13 cellular contexts compared by ENCODE assay signal in the genomic region with DNA sequence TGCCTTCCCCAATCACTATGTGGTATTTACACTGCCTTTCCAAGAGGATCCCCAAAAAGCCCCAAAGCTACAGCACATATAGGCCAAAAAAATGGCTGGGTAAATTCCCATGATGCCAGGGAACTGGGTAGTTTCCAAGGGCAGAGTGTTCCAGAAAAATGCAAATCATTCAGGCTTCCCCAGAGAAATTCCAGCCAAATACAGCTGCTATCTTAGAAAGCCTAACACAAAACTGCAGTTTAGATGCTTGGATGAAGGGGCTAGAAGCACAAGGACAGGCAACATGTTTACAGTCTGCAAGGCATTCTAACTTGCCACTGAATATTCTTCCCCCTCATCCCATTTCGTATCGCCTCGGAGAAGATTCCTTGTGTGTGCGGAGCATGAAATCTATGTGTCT. TPM values are rescaled to one million over a fixed set of nuclear protein-coding genes. Genes with fewer than 3 reads are reported as not detected.
DNase-seq lines count a peak whose midpoint lies in the region; ATAC-seq, FAIRE-seq and TF ChIP-seq lines count a peak whose summit lies in the region.
"Had no signal": no experiment of that assay in that cellular context is flagged by ENCODE, and none has a peak within 500 bp of the region (broad histone marks: within the 10 kb centered on the region; RNA-seq: fewer than 3 reads in every experiment).

No MANE protein-coding gene starts in this region.

- FAIRE-seq in HepG2 (lab: Jason Lieb, UNC) = no peak
- FAIRE-seq: islet of Langerhans had no signal

- TF ChIP-seq POLR2A in HepG2 (IDR thresholded peaks at IDR 0.05; ENCODE audit: insufficient read depth in 1 of 2, low read depth in 2 of 2, low read length in 2 of 2) (no peak), right lobe of liver (IDR thresholded peaks at IDR 0.05) (no peak), vagina (IDR thresholded peaks at IDR 0.05) (no peak)

- intact Hi-C loops in HepG2 (cut with micrococcal nuclease; ENCODE audit: unreplicated experiment) (loop anchor here (5.0 kb wide), 3 partner anchors 38 to 258 kb away; no protein-coding TSS in a partner anchor), right lobe of liver (cut with DNase I) (loop anchor here (10.0 kb wide), 2 partner anchors 105 to 175 kb away; no protein-coding TSS in a partner anchor), vagina (cut with DNase I) (loop anchor here (10.0 kb wide), 3 partner anchors 225 to 585 kb away; no protein-coding TSS in a partner anchor), A673 (cut with micrococcal nuclease; ENCODE audit: unreplicated experiment) (no loop called here)
- intact Hi-C loops in activated T-helper 1 cell treated with anti-CD3 and anti-CD28 coated beads, Interleukin-12 subunit alpha, Interleukin-12 subunit beta, Interleukin-2, Interleukin-4 antibody, amounts not matched to agents 30 ng/mL and 10 ng/mL and 1 ng/mL, durations not matched to agents 14 hours and 24 hours and 36 hours (cut with micrococcal nuclease) = loop anchor here (5.0 kb wide), 4 partner anchors 88 to 513 kb away; partner anchors contain the start of gene ELF1

- H3K79me2 ChIP-seq in HepG2 (ENCODE audit: insufficient read depth, low read length) = peaks cover 97% of the 10 kb centered on the region

- H3K4me3 ChIP-seq in HepG2 (replicated peaks in 1 of 3; ENCODE audit: insufficient read depth in 1 of 3, low read depth in 2 of 3, low read length in 3 of 3) = no peak overlapping the region
- no peak overlapping the region for H3K4me3 ChIP-seq in right lobe of liver
- no peak overlapping the region for H3K4me3 ChIP-seq in vagina
- H3K4me3 ChIP-seq in A673 (ENCODE audit: low read depth, low read length, poor library complexity, severe bottlenecking) = no peak overlapping the region
- H3K4me3 ChIP-seq: colonic mucosa had no signal

- peak overlapping the region; percentile 13; the same call in 1 of the 2 replicates for H3K4me2 ChIP-seq in HepG2 (ENCODE audit: low read depth, low read length)

- H3K4me3 Mint-ChIP-seq in activated T-helper 1 cell treated with anti-CD3 and anti-CD28 coated beads, Interleukin-12 subunit alpha, Interleukin-12 subunit beta, Interleukin-2, Interleukin-4 antibody, amounts not matched to agents 30 ng/mL and 10 ng/mL and 1 ng/mL, durations not matched to agents 14 hours and 24 hours and 36 hours = peak overlapping the region; percentile 26
- H3K4me3 Mint-ChIP-seq in memory B cell = no peak overlapping the region

- H3K9me3 Mint-ChIP-seq in activated T-helper 1 cell treated with anti-CD3 and anti-CD28 coated beads, Interleukin-12 subunit alpha, Interleukin-12 subunit beta, Interleukin-2, Interleukin-4 antibody, amounts not matched to agents 30 ng/mL and 10 ng/mL and 1 ng/mL, durations not matched to agents 14 hours and 24 hours and 36 hours = peaks cover 6% of the 10 kb centered on the region
- H3K9me3 Mint-ChIP-seq in memory B cell = no peaks in the 10 kb centered on the region

- no peaks in the 10 kb centered on the region; a peak in 1 of 5 replicates for H3K27me3 ChIP-seq in HepG2 (ENCODE audit: control insufficient read depth in 1 of 2, insufficient read depth in 2 of 2, low read length in 2 of 2)
- no peaks in the 10 kb centered on the region for H3K27me3 ChIP-seq in right lobe of liver
- H3K27me3 ChIP-seq in vagina = no peaks in the 10 kb centered on the region
- H3K27me3 ChIP-seq in A673 (replicated peaks; ENCODE audit: insufficient read depth, low read depth, low read length, poor library complexity) = no peaks in the 10 kb centered on the region
- H3K27me3 ChIP-seq: colonic mucosa had no signal

- TF ChIP-seq CTCF in HepG2 (CRISPR knock-in tag; IDR thresholded peaks at IDR 0.05) = no peak
- no peak for TF ChIP-seq CTCF in right lobe of liver (IDR thresholded peaks at IDR 0.05)
- no peak for TF ChIP-seq CTCF in vagina (IDR thresholded peaks at IDR 0.05)
- TF ChIP-seq CTCF in A673 (conservative IDR thresholded peaks at IDR 0.05; ENCODE audit: low read depth, low read length) = no peak
- TF ChIP-seq CTCF in RWPE1 (conservative IDR thresholded peaks at IDR 0.05; ENCODE audit: low read depth) = no peak

- CTCF ChIA-PET in HepG2 (lab: Yijun Ruan, JAX; ENCODE audit: low intra/inter-chr PET ratio, low total read pairs) = no interaction called here
- CTCF ChIA-PET in A673 (lab: Charles Lee) = no interaction called here
- CTCF ChIA-PET in RWPE1 (lab: Yijun Ruan, JAX) = no interaction called here

- peak overlapping the region; percentile 8 for H3K27ac Mint-ChIP-seq in activated T-helper 1 cell treated with anti-CD3 and anti-CD28 coated beads, Interleukin-12 subunit alpha, Interleukin-12 subunit beta, Interleukin-2, Interleukin-4 antibody, amounts not matched to agents 30 ng/mL and 10 ng/mL and 1 ng/mL, durations not matched to agents 14 hours and 24 hours and 36 hours
- H3K27ac Mint-ChIP-seq in memory B cell = peak overlapping the region; percentile 38

- no peak for DNase-seq in HepG2 (ENCODE audit: low spot score)
- DNase-seq in right lobe of liver = no peak
- DNase-seq in activated T-helper 1 cell treated with anti-CD3 and anti-CD28 coated beads, Interleukin-12 subunit alpha, Interleukin-12 subunit beta, Interleukin-2, Interleukin-4 antibody, amounts not matched to agents 30 ng/mL and 10 ng/mL and 1 ng/mL, durations not matched to agents 14 hours and 24 hours and 36 hours (ENCODE audit: low spot score) = no peak
- no peak for DNase-seq in memory B cell (ENCODE audit: low spot score in 2 of 2)
- DNase-seq in vagina (ENCODE audit: extremely low spot score in 2 of 2) = no peak
- DNase-seq in A673 (ENCODE audit: low spot score) = no peak
- no peak for DNase-seq in stimulated activated CD4-positive, alpha-beta T cell treated with anti-CD3 and anti-CD28 coated beads, Interleukin-4, amount 100 ng/mL, for 4 hours
- no peak for DNase-seq in RWPE1 (ENCODE audit: low spot score)
- DNase-seq: activated gamma-delta T cell treated with Interleukin-2 at 50 U/mL for 16 hours, colonic mucosa, MM.1S, NCI-H446 treated with DMSO at 0.1 percent for 48 hours had no signal

- 98% methylated on average over 4 of the region's 4 CpGs for WGBS in HepG2 (ENCODE audit: low lambda C conversion rate)
- WGBS in right lobe of liver (ENCODE audit: insufficient coverage, low coverage, low lambda C conversion rate, missing lambda C conversion rate) = 93% methylated on average over 4 of the region's 4 CpGs

- H3K4me1 ChIP-seq in HepG2 (ENCODE audit: insufficient read depth, low read length) = peaks cover 59% of the 10 kb centered on the region
- H3K4me1 ChIP-seq in right lobe of liver = peaks cover 0 to 57% (median 17%) of the 10 kb centered on the region in 4 donors
- H3K4me1 ChIP-seq in vagina = peaks cover 83% of the 10 kb centered on the region
- H3K4me1 ChIP-seq in A673 (ENCODE audit: insufficient read depth, low read length, poor library complexity, severe bottlenecking) = peaks cover 31% of the 10 kb centered on the region

- no peak overlapping the region for H2AFZ ChIP-seq in HepG2 (ENCODE audit: low read length)

- no peak for TF ChIP-seq RAD21 in HepG2 (CRISPR knock-in tag; IDR thresholded peaks at IDR 0.05)

- BruUV-seq in HepG2 (replicated peaks; lab: Mats Ljungman, UMichigan) (no TSS peak), A673 (replicated peaks; lab: Mats Ljungman, UMichigan) (no TSS peak)

- no peak overlapping the region for H3K9ac ChIP-seq in HepG2 (ENCODE audit: insufficient read depth, low read depth, low read length)

- peaks cover 83% of the 10 kb centered on the region for H4K20me1 ChIP-seq in HepG2 (ENCODE audit: insufficient read depth, low read length)

- H3K9me3 ChIP-seq in HepG2 (ENCODE audit: low read length) = no peaks in the 10 kb centered on the region
- H3K9me3 ChIP-seq in right lobe of liver = no peaks in the 10 kb centered on the region
- no peaks in the 10 kb centered on the region for H3K9me3 ChIP-seq in vagina
- H3K9me3 ChIP-seq in A673 (ENCODE audit: low read depth, low read length, poor library complexity, severe bottlenecking) = no peaks in the 10 kb centered on the region
- H3K9me3 ChIP-seq: colonic mucosa had no signal

- ATAC-seq in HepG2 = no peak
- no peak for ATAC-seq in right lobe of liver
- no peak for ATAC-seq in memory B cell (ENCODE audit: low read depth)

- POLR2A ChIA-PET in HepG2 (lab: Yijun Ruan, JAX) = no interaction called here
- POLR2A ChIA-PET in A673 (lab: Charles Lee; ENCODE audit: low non-redundant PET) = no interaction called here
- POLR2A ChIA-PET in RWPE1 (lab: Yijun Ruan, JAX; ENCODE audit: low non-redundant PET) = no interaction called here

- H3K36me3 ChIP-seq in HepG2 (replicated peaks in 1 of 2; ENCODE audit: control insufficient read depth in 1 of 2, insufficient read depth in 2 of 2, low read length in 2 of 2) = no peaks in the 10 kb centered on the region; a peak in 1 of 5 replicates
- H3K36me3 ChIP-seq in right lobe of liver = no peaks in the 10 kb centered on the region
- H3K36me3 ChIP-seq in vagina = no peaks in the 10 kb centered on the region
- no peaks in the 10 kb centered on the region for H3K36me3 ChIP-seq in A673 (ENCODE audit: insufficient read depth, low read length, poor library complexity, severe bottlenecking)
- H3K36me3 ChIP-seq: colonic mucosa had no signal

- H3K27ac ChIP-seq in HepG2 (ENCODE audit: extremely low read length, insufficient read depth, low read length) = no peak overlapping the region
- H3K27ac ChIP-seq in right lobe of liver = no peak overlapping the region
- H3K27ac ChIP-seq in vagina = peak overlapping the region; percentile 22
- no peak overlapping the region for H3K27ac ChIP-seq in A673 (ENCODE audit: low read depth, low read length, poor library complexity, severe bottlenecking)
- H3K27ac ChIP-seq in RWPE1 = no peak overlapping the region
- H3K27ac ChIP-seq: colonic mucosa had no signal

- no peaks in the 10 kb centered on the region for H3K27me3 Mint-ChIP-seq in activated T-helper 1 cell treated with anti-CD3 and anti-CD28 coated beads, Interleukin-12 subunit alpha, Interleukin-12 subunit beta, Interleukin-2, Interleukin-4 antibody, amounts not matched to agents 30 ng/mL and 10 ng/mL and 1 ng/mL, durations not matched to agents 14 hours and 24 hours and 36 hours (ENCODE audit: insufficient read depth)
- no peaks in the 10 kb centered on the region for H3K27me3 Mint-ChIP-seq in memory B cell

- TF ChIP-seq EP300 in HepG2 (IDR thresholded peaks at IDR 0.05; ENCODE audit: low read depth in 2 of 2, low read length in 2 of 2) = no peak
- TF ChIP-seq EP300 in HepG2 (CRISPR knock-in tag; IDR thresholded peaks at IDR 0.05; ENCODE audit: borderline replicate concordance) = no peak

- H3K36me3 Mint-ChIP-seq in activated T-helper 1 cell treated with anti-CD3 and anti-CD28 coated beads, Interleukin-12 subunit alpha, Interleukin-12 subunit beta, Interleukin-2, Interleukin-4 antibody, amounts not matched to agents 30 ng/mL and 10 ng/mL and 1 ng/mL, durations not matched to agents 14 hours and 24 hours and 36 hours (ENCODE audit: low read depth) = peaks cover 39% of the 10 kb centered on the region
- peaks cover 8% of the 10 kb centered on the region for H3K36me3 Mint-ChIP-seq in memory B cell

- H3K4me1 Mint-ChIP-seq in activated T-helper 1 cell treated with anti-CD3 and anti-CD28 coated beads, Interleukin-12 subunit alpha, Interleukin-12 subunit beta, Interleukin-2, Interleukin-4 antibody, amounts not matched to agents 30 ng/mL and 10 ng/mL and 1 ng/mL, durations not matched to agents 14 hours and 24 hours and 36 hours (ENCODE audit: low read depth) = peaks cover 71% of the 10 kb centered on the region
- H3K4me1 Mint-ChIP-seq in memory B cell = peaks cover 34% of the 10 kb centered on the region

- in situ Hi-C loops in HepG2 (cut with HindIII; ENCODE audit: extremely low pct_ligation_motif_present, low pct_unique_long_range_greater_than_20kb) = loop anchor here (10.0 kb wide), 1 partner anchor 325 kb away; no protein-coding TSS in a partner anchor

RNA-seq across cellular contexts. Expression of gene FOXO1, which starts 6.2 kb away (rescaled TPM):
- 8.1 and 13.8 TPM in 2 replicates for total RNA-seq in HepG2 (2016; rRNA removed; fragmentation: Illumina TruSeq; extraction: Trizol)
- total RNA-seq in HepG2 (2016; cell fraction: cytosol; rRNA removed; fragmentation: Illumina TruSeq; extraction: Trizol; ENCODE audit: low read depth) = 16.8 and 17.8 TPM in 2 replicates
- 7.8 and 12.3 TPM in 2 replicates for total RNA-seq in HepG2 (2016; cell fraction: insoluble cytoplasmic fraction; rRNA removed; fragmentation: Illumina TruSeq; extraction: Trizol)
- 15.3 and 15.4 TPM in 2 replicates for total RNA-seq in HepG2 (2016; cell fraction: membrane; rRNA removed; fragmentation: Illumina TruSeq; extraction: Trizol)
- 14.4 and 14.7 TPM in 2 replicates for total RNA-seq in HepG2 (2016; cell fraction: nucleus; rRNA removed; fragmentation: Illumina TruSeq; extraction: Trizol)
- polyA plus RNA-seq in HepG2 (2011; rRNA removed) = 10.9 and 13.1 TPM in 2 replicates
- polyA plus RNA-seq in HepG2 (2011; cell fraction: cytosol; rRNA removed) = 8.3 and 8.4 TPM in 2 replicates
- 12.9 and 17.5 TPM in 2 replicates for polyA plus RNA-seq in HepG2 (2011; cell fraction: nucleus; rRNA removed)
- 8.8 and 12.0 TPM in 2 replicates for polyA plus RNA-seq in HepG2 (2012)
- polyA plus RNA-seq in HepG2 (2016; cell fraction: cytosol; fragmentation: Illumina TruSeq; extraction: Trizol; ENCODE audit: low read depth) = 0.25 TPM in 2 replicates
- 10.3 and 10.9 TPM in 2 replicates for polyA plus RNA-seq in HepG2 (2016; cell fraction: insoluble cytoplasmic fraction; fragmentation: Illumina TruSeq; extraction: Trizol; ENCODE audit: low read depth)
- 1.5 and 2.0 TPM in 2 replicates for polyA plus RNA-seq in HepG2 (2016; cell fraction: membrane; fragmentation: Illumina TruSeq; extraction: Trizol; ENCODE audit: low read depth)
- polyA plus RNA-seq in HepG2 (2016; cell fraction: nucleus; fragmentation: Illumina TruSeq; extraction: Trizol; ENCODE audit: insufficient read depth, low read depth) = 9.4 and 9.9 TPM in 2 replicates
- polyA minus RNA-seq in HepG2 (2011; rRNA and poly(A)+ RNA removed; ENCODE audit: low replicate concordance) = 4.3 and 53.3 TPM in 2 replicates
- 28.8 and 31.7 TPM in 2 replicates for polyA minus RNA-seq in HepG2 (2011; cell fraction: cytosol; rRNA and poly(A)+ RNA removed)
- polyA minus RNA-seq in HepG2 (2011; cell fraction: nucleus; rRNA and poly(A)+ RNA removed) = 63.8 and 73.3 TPM in 2 replicates
- total RNA-seq in right lobe of liver = 10 to 100 TPM; 12.3 to 27.7 (median 14.6) TPM
- 41.9 and 43.1 TPM in 2 replicates for total RNA-seq in activated T-helper 1 cell treated with anti-CD3 and anti-CD28 coated beads, Interleukin-12 subunit alpha, Interleukin-12 subunit beta, Interleukin-2, Interleukin-4 antibody, amounts not matched to agents 30 ng/mL and 10 ng/mL and 1 ng/mL, durations not matched to agents 14 hours and 24 hours and 36 hours
- total RNA-seq in vagina = 64.1 TPM
- 2.9 and 3.0 TPM in 2 replicates for total RNA-seq in A673 (2021)
